Comparison of ENCODE assay signal across 16 cellular contexts in the genomic region with DNA sequence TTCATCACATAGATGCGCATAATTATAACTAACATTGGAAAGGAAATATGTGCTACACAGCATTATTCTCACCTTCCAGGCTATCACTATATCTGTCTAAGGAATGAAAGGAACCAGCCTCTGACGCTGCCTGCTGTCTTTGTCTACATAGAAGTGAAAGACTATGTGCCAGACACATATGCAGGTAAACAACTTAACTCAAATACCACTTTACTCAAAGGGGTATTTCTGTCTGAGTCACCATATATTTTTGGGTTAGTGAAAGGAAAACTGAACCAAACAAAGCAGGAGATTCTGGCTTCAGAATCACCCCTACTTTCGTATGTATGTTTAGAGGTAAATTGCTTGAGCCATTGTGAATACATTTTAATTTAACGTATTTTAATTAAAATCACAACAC.
DNase-seq lines count a peak whose midpoint lies in the region; ATAC-seq and FAIRE-seq lines count a peak whose summit lies in the region.
"Had no signal": no experiment of that assay in that cellular context is flagged by ENCODE, and none has a peak within 500 bp of the region (broad histone marks: within the 10 kb centered on the region; RNA-seq: fewer than 3 reads in every experiment).

No MANE protein-coding gene starts in this region.

- FAIRE-seq in HTR-8/SVneo (lab: Jason Lieb, UNC), result peak; percentile 44
- FAIRE-seq: GM18507 had no signal

- DNase-seq in HTR-8/SVneo (ENCODE audit: insufficient read length, low spot score), result no peak
- DNase-seq in superior temporal gyrus (ENCODE audit: extremely low spot score), result no peak
- DNase-seq in anterior cingulate cortex (lab: John Stamatoyannopoulos, UW), result no peak
- DNase-seq in HPDE6-E6E7 (ENCODE audit: extremely low spot score), result no peak
- DNase-seq in NK-92 (lab: John Stamatoyannopoulos, UW; ENCODE audit: unreplicated experiment), result no peak
- DNase-seq: activated T-cell treated with anti-CD3 and anti-CD28 coated beads, Interleukin-2, amount 50 U/mL, for 24 hours; cortex of kidney; DMS79 treated with DMSO at 0.1 percent for 48 hours; KG1; mesendoderm; NCI-H2029 treated with DMSO at 0.1 percent for 48 hours; testis had no signal

- ATAC-seq in GM18867 (IDR thresholded peaks at IDR 0.05; ENCODE audit: unreplicated experiment), result peak; percentile 90
- peak; percentile 85 for ATAC-seq in GM21423 (IDR thresholded peaks at IDR 0.05; ENCODE audit: unreplicated experiment)
- ATAC-seq in HG02981 (IDR thresholded peaks at IDR 0.05; ENCODE audit: unreplicated experiment), result peak; percentile 76
